10 cellular contexts compared by ENCODE assay signal in genomic region chr4:8592366-8593267, GRCh38. TPM values are rescaled to one million over a fixed set of nuclear protein-coding genes. Genes with fewer than 3 reads are reported as not detected.
DNase-seq lines count a peak whose midpoint lies in the region; ATAC-seq and TF ChIP-seq lines count a peak whose summit lies in the region.
"Had no signal": no experiment of that assay in that cellular context is flagged by ENCODE, and none has a peak within 500 bp of the region (broad histone marks: within the 10 kb centered on the region; RNA-seq: fewer than 3 reads in every experiment).

TSS of gene CPZ (plus strand) at chr4:8592765. CDS start at chr4:8592834, 69 bp downstream.

- H3K4me3 ChIP-seq in HUES6 (ENCODE audit: low read depth, low read length), result peak within 1 kb of the TSS; percentile 79
- H3K4me3 ChIP-seq in endodermal cell (ENCODE audit: low read length), result peak within 1 kb of the TSS; percentile 78
- H3K4me3 ChIP-seq in mesodermal cell (ENCODE audit: extremely low read depth, insufficient read depth, low read length, poor library complexity, severe bottlenecking), result peak within 1 kb of the TSS; percentile 38

- peaks cover 28% of the 10 kb centered on the region for H3K27me3 Mint-ChIP-seq in endodermal cell (ENCODE audit: insufficient read depth)
- peaks cover 21% of the 10 kb centered on the region for H3K27me3 Mint-ChIP-seq in activated CD4-positive, alpha-beta T cell treated with anti-CD3 and anti-CD28 coated beads, Interleukin-2, amount 10 ng/mL, durations not matched to agents 24 days and 14 days

- WGBS in endodermal cell (ENCODE audit: insufficient coverage in 1 of 2, insufficient read length in 1 of 2), 2 experiments, result 15 to 26% methylated on average over 13 to 58 of the region's 58 CpGs
- 3 to 9% methylated on average over 26 to 48 of the region's 58 CpGs for WGBS in mesodermal cell (ENCODE audit: insufficient coverage in 2 of 2), 2 experiments

- H3K27ac Mint-ChIP-seq in endodermal cell, result no peak within 1 kb of the TSS
- H3K27ac Mint-ChIP-seq in activated CD4-positive, alpha-beta T cell treated with anti-CD3 and anti-CD28 coated beads, Interleukin-2, amount 10 ng/mL, durations not matched to agents 24 days and 14 days, result no peak within 1 kb of the TSS
- H3K27ac Mint-ChIP-seq: activated naive CD4-positive, alpha-beta T cell treated with anti-CD3 and anti-CD28 coated beads, Interleukin-2, amount 10 ng/mL, durations not matched to agents 7 days and 5 days had no signal

- H3K27me3 ChIP-seq in HUES6 (ENCODE audit: control insufficient read depth, insufficient read depth, low read length) (peaks cover 56% of the 10 kb centered on the region), endodermal cell (ENCODE audit: control insufficient read depth, insufficient read depth, low read length, poor library complexity, severe bottlenecking) (peaks cover 6% of the 10 kb centered on the region)

- intact Hi-C loops in activated CD4-positive, alpha-beta T cell treated with anti-CD3 and anti-CD28 coated beads, Interleukin-2, amount 10 ng/mL, durations not matched to agents 24 days and 14 days (cut with micrococcal nuclease), result loop anchor here (10.0 kb wide), 1 partner anchor 348 kb away; no protein-coding TSS in a partner anchor

- H3K9ac ChIP-seq in HUES6 (ENCODE audit: low read length), result peak within 1 kb of the TSS; percentile 71
- H3K9ac ChIP-seq in endodermal cell (ENCODE audit: extremely low read depth, low read length, poor library complexity, severe bottlenecking), result peak within 1 kb of the TSS; percentile 25

- no peaks in the 10 kb centered on the region for H3K36me3 Mint-ChIP-seq in endodermal cell (ENCODE audit: low read depth)
- no peaks in the 10 kb centered on the region for H3K36me3 Mint-ChIP-seq in activated CD4-positive, alpha-beta T cell treated with anti-CD3 and anti-CD28 coated beads, Interleukin-2, amount 10 ng/mL, durations not matched to agents 24 days and 14 days (ENCODE audit: low read depth)
- H3K36me3 Mint-ChIP-seq: activated naive CD4-positive, alpha-beta T cell treated with anti-CD3 and anti-CD28 coated beads, Interleukin-2, amount 10 ng/mL, durations not matched to agents 7 days and 5 days had no signal

- H3K27ac ChIP-seq in HUES6 (ENCODE audit: low read depth, low read length), result peak within 1 kb of the TSS; percentile 31; the same call in 1 of the 2 replicates
- H3K27ac ChIP-seq in endodermal cell (ENCODE audit: low read depth, low read length), result no peak within 1 kb of the TSS
- H3K27ac ChIP-seq in mesodermal cell (ENCODE audit: low read depth, low read length, severe bottlenecking), result no peak within 1 kb of the TSS
- H3K27ac ChIP-seq: C4-2B had no signal

- peaks cover 17% of the 10 kb centered on the region for H3K4me1 Mint-ChIP-seq in endodermal cell
- no peaks in the 10 kb centered on the region for H3K4me1 Mint-ChIP-seq in activated CD4-positive, alpha-beta T cell treated with anti-CD3 and anti-CD28 coated beads, Interleukin-2, amount 10 ng/mL, durations not matched to agents 24 days and 14 days
- H3K4me1 Mint-ChIP-seq: activated naive CD4-positive, alpha-beta T cell treated with anti-CD3 and anti-CD28 coated beads, Interleukin-2, amount 10 ng/mL, durations not matched to agents 7 days and 5 days had no signal

- TF ChIP-seq CTCF in endodermal cell (conservative IDR thresholded peaks at IDR 0.05), result no peak

- peak; percentile 22 for DNase-seq in 8988T
- peak; percentile 92 for DNase-seq in endodermal cell
- no peak for DNase-seq in activated CD4-positive, alpha-beta T cell treated with anti-CD3 and anti-CD28 coated beads, Interleukin-2, amount 10 ng/mL, durations not matched to agents 24 days and 14 days
- DNase-seq: activated naive CD4-positive, alpha-beta T cell treated with anti-CD3 and anti-CD28 coated beads, Interleukin-2, amount 10 ng/mL, durations not matched to agents 7 days and 5 days had no signal

- peak within 1 kb of the TSS; percentile 64 for H3K4me3 Mint-ChIP-seq in endodermal cell
- no peak within 1 kb of the TSS for H3K4me3 Mint-ChIP-seq in activated CD4-positive, alpha-beta T cell treated with anti-CD3 and anti-CD28 coated beads, Interleukin-2, amount 10 ng/mL, durations not matched to agents 24 days and 14 days
- H3K4me3 Mint-ChIP-seq: activated naive CD4-positive, alpha-beta T cell treated with anti-CD3 and anti-CD28 coated beads, Interleukin-2, amount 10 ng/mL, durations not matched to agents 7 days and 5 days had no signal

- H3K4me1 ChIP-seq in HUES6 (ENCODE audit: control insufficient read depth, insufficient read depth, low read length), result peaks cover 28% of the 10 kb centered on the region
- no peaks in the 10 kb centered on the region for H3K4me1 ChIP-seq in endodermal cell (ENCODE audit: control insufficient read depth, insufficient read depth, low read length)
- H3K4me1 ChIP-seq in mesodermal cell (ENCODE audit: control insufficient read depth, insufficient read depth, low read length, poor library complexity, severe bottlenecking), result peaks cover 5% of the 10 kb centered on the region

- no peaks in the 10 kb centered on the region for H3K9me3 Mint-ChIP-seq in endodermal cell
- no peaks in the 10 kb centered on the region for H3K9me3 Mint-ChIP-seq in activated CD4-positive, alpha-beta T cell treated with anti-CD3 and anti-CD28 coated beads, Interleukin-2, amount 10 ng/mL, durations not matched to agents 24 days and 14 days
- H3K9me3 Mint-ChIP-seq: activated naive CD4-positive, alpha-beta T cell treated with anti-CD3 and anti-CD28 coated beads, Interleukin-2, amount 10 ng/mL, durations not matched to agents 7 days and 5 days had no signal

- no peak for ATAC-seq in HG02973 (IDR thresholded peaks at IDR 0.05; ENCODE audit: unreplicated experiment)
- no peak for ATAC-seq in GM18873 (IDR thresholded peaks at IDR 0.05; ENCODE audit: low FRiP score, unreplicated experiment)
- ATAC-seq in HG02571 (IDR thresholded peaks at IDR 0.05; ENCODE audit: unreplicated experiment), result no peak

- H3K36me3 ChIP-seq in HUES6 (ENCODE audit: control insufficient read depth, insufficient read depth, low read length) (no peaks in the 10 kb centered on the region), endodermal cell (ENCODE audit: control insufficient read depth, insufficient read depth, low read length) (peaks cover 13% of the 10 kb centered on the region), mesodermal cell (ENCODE audit: control insufficient read depth, insufficient read depth, low read length) (no peaks in the 10 kb centered on the region)

- H3K9me3 ChIP-seq in HUES6 (ENCODE audit: control insufficient read depth, insufficient read depth, low read depth, low read length) (no peaks in the 10 kb centered on the region), endodermal cell (ENCODE audit: control insufficient read depth, low read length) (no peaks in the 10 kb centered on the region), mesodermal cell (ENCODE audit: control insufficient read depth, low read length) (no peaks in the 10 kb centered on the region)

RNA-seq across cellular contexts. Expression of gene CPZ, which starts in this region (rescaled TPM):
- 10 to 100 TPM; 23.9 to 33.6 TPM for total RNA-seq in endodermal cell
- 6.2 TPM for polyA plus RNA-seq in endodermal cell (2013, experiment 1 of 2)
- 7.2 TPM for polyA plus RNA-seq in endodermal cell (2013, experiment 2 of 2)
- polyA plus RNA-seq in mesodermal cell (2013, experiment 1 of 2), result 13.7 TPM
- 18.2 TPM for polyA plus RNA-seq in mesodermal cell (2013, experiment 2 of 2)
- not detected in 2 replicates for total RNA-seq in activated CD4-positive, alpha-beta T cell treated with anti-CD3 and anti-CD28 coated beads, Interleukin-2, amount 10 ng/mL, durations not matched to agents 24 days and 14 days

Comparison
In these comparisons a context has a peak if more than half of its experiments do, and no peak if none do; other contexts are left out.
1. RNA of gene CPZ (total RNA-seq): 23.9 to 33.6 TPM in endodermal cell; not detected in activated CD4-positive, alpha-beta T cell treated with anti-CD3 and anti-CD28 coated beads, Interleukin-2, amount 10 ng/mL, durations not matched to agents 24 days and 14 days; every median in the first group is over 10 times any median in the second.
2. Peak in every context shown above with its lines, with median percentiles within 50 percentile points of each other: H3K4me3 ChIP-seq.